ENCODE assay signal across 11 cellular contexts in the genomic region with DNA sequence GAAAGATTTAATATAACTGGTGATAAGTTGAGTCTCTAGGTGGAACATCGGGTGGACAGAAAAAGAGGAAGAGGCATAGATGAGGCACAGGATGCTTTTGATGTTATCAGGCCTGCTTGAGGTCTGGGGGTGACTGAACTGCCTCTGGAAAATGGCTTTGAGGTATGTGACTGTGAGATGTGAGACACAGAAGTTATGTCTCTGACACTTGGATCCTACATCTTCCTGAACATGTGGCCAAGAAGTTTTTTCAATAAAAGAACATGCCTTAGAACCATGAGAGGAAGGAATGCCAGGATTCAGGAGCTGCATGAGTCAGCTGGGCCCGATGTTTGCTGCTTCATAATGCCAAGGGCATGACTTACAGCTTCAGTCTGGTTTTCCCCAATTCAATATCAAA. TPM values are rescaled to one million over a fixed set of nuclear protein-coding genes. Genes with fewer than 3 reads are reported as not detected.
DNase-seq lines count a peak whose midpoint lies in the region; ATAC-seq and TF ChIP-seq lines count a peak whose summit lies in the region.
"Had no signal": no experiment of that assay in that cellular context is flagged by ENCODE, and none has a peak within 500 bp of the region (broad histone marks: within the 10 kb centered on the region; RNA-seq: fewer than 3 reads in every experiment).

No MANE protein-coding gene starts in this region.

- no peaks in the 10 kb centered on the region for H3K36me3 Mint-ChIP-seq in activated T-cell treated with anti-CD3 and anti-CD28 coated beads, Interleukin-2, amount 50 U/mL, for 24 hours (ENCODE audit: low read depth)
- no peaks in the 10 kb centered on the region for H3K36me3 Mint-ChIP-seq in CD4-positive, alpha-beta memory T cell

- H3K79me2 ChIP-seq in smooth muscle cell (ENCODE audit: low read depth): no peaks in the 10 kb centered on the region

- H4K20me1 ChIP-seq in smooth muscle cell (ENCODE audit: low read depth): no peaks in the 10 kb centered on the region

- H3K27ac ChIP-seq in RWPE1 (no peak overlapping the region), smooth muscle cell (ENCODE audit: low read depth) (peak overlapping the region; percentile 49)
- no peak overlapping the region for H3K27ac ChIP-seq in CD4-positive, alpha-beta memory T cell (ENCODE audit: low read depth, low read length)
- H3K27ac ChIP-seq: gastroesophageal sphincter, SJCRH30 had no signal

- peaks cover 9% of the 10 kb centered on the region for H3F3A ChIP-seq in smooth muscle cell (ENCODE audit: low read depth)

- H3K4me3 Mint-ChIP-seq in activated T-cell treated with anti-CD3 and anti-CD28 coated beads, Interleukin-2, amount 50 U/mL, for 24 hours: peak overlapping the region; percentile 35
- no peak overlapping the region for H3K4me3 Mint-ChIP-seq in CD4-positive, alpha-beta memory T cell

- peaks cover 52% of the 10 kb centered on the region for H3K4me1 Mint-ChIP-seq in activated T-cell treated with anti-CD3 and anti-CD28 coated beads, Interleukin-2, amount 50 U/mL, for 24 hours (ENCODE audit: low read depth)
- peaks cover 6 to 32% (median 22%) of the 10 kb centered on the region in 4 donors for H3K4me1 Mint-ChIP-seq in CD4-positive, alpha-beta memory T cell

- H3K4me2 ChIP-seq in smooth muscle cell: no peak overlapping the region

- no peaks in the 10 kb centered on the region for H3K36me3 ChIP-seq in smooth muscle cell (ENCODE audit: low read depth)
- H3K36me3 ChIP-seq in CD4-positive, alpha-beta memory T cell (ENCODE audit: insufficient read depth, low read length): no peaks in the 10 kb centered on the region
- H3K36me3 ChIP-seq: gastroesophageal sphincter, SJCRH30 had no signal

- H3K4me3 ChIP-seq in smooth muscle cell: no peak overlapping the region
- H3K4me3 ChIP-seq in CD4-positive, alpha-beta memory T cell (ENCODE audit: low read length in 2 of 2): no peak overlapping the region
- H3K4me3 ChIP-seq: gastroesophageal sphincter, SJCRH30 had no signal

- H3K9me3 Mint-ChIP-seq in activated T-cell treated with anti-CD3 and anti-CD28 coated beads, Interleukin-2, amount 50 U/mL, for 24 hours: no peaks in the 10 kb centered on the region
- no peaks in the 10 kb centered on the region for H3K9me3 Mint-ChIP-seq in CD4-positive, alpha-beta memory T cell

- TF ChIP-seq CTCF in RWPE1 (conservative IDR thresholded peaks at IDR 0.05; ENCODE audit: low read depth) (no peak), smooth muscle cell (IDR thresholded peaks at IDR 0.05; ENCODE audit: borderline replicate concordance, insufficient read depth, poor library complexity, severe bottlenecking) (no peak)

- no peak for DNase-seq in activated T-cell treated with anti-CD3 and anti-CD28 coated beads, Interleukin-2, amount 50 U/mL, for 24 hours
- no peak for DNase-seq in activated T-cell treated with anti-CD3 and anti-CD28 coated beads, Interleukin-2, amount 50 U/mL, for 48 hours
- DNase-seq in RWPE1 (ENCODE audit: low spot score) (peak; percentile 43), dermis blood vessel endothelial cell (peak; percentile 66), smooth muscle cell (lab: John Stamatoyannopoulos, UW; ENCODE audit: unreplicated experiment) (no peak), DMS79 (lab: John Stamatoyannopoulos, UW) (no peak)
- DNase-seq in CD4-positive, alpha-beta memory T cell: no peak
- DNase-seq: activated effector memory CD4-positive, alpha-beta T cell treated with Interleukin-2 at 50 U/mL for 16 hours; SJCRH30 had no signal

- intact Hi-C loops in CD4-positive, alpha-beta memory T cell (cut with micrococcal nuclease): loop anchor here (2.0 to 10.0 kb wide), 2 partner anchors 1095 to 1123 kb away; a partner anchor contains a TSS

- no peak overlapping the region for H2AFZ ChIP-seq in smooth muscle cell (ENCODE audit: low read depth)

- CTCF ChIA-PET in RWPE1 (lab: Yijun Ruan, JAX): interaction anchor here (0.5 to 0.7 kb wide), 2 partner anchors 150 to 965 kb away, joined by 3 read pairs; no protein-coding TSS in a partner anchor
- CTCF ChIA-PET in CD4-positive, alpha-beta memory T cell (lab: Charles Lee; ENCODE audit: partially characterized antibody): interaction anchor here (1.0 to 4.5 kb wide), 9 partner anchors 11 to 1130 kb away, joined by 3 to 44 read pairs (median 4); a partner anchor contains a TSS

- H3K9ac ChIP-seq in smooth muscle cell (ENCODE audit: low read depth): no peak overlapping the region

- ATAC-seq in GM18907 (IDR thresholded peaks at IDR 0.05; ENCODE audit: unreplicated experiment): no peak
- ATAC-seq: gastroesophageal sphincter had no signal

- POLR2A ChIA-PET in RWPE1 (lab: Yijun Ruan, JAX; ENCODE audit: low non-redundant PET): no interaction called here
- POLR2A ChIA-PET in CD4-positive, alpha-beta memory T cell (lab: Charles Lee; ENCODE audit: partially characterized antibody): interaction anchor here (1.0 kb wide), 1 partner anchor 11 kb away, joined by 3 read pairs; no protein-coding TSS in a partner anchor

- H3K27me3 Mint-ChIP-seq in activated T-cell treated with anti-CD3 and anti-CD28 coated beads, Interleukin-2, amount 50 U/mL, for 24 hours: no peaks in the 10 kb centered on the region
- no peaks in the 10 kb centered on the region for H3K27me3 Mint-ChIP-seq in CD4-positive, alpha-beta memory T cell

- 38% methylated on average over 2 of the region's 2 CpGs for WGBS in smooth muscle cell (ENCODE audit: low lambda C conversion rate)

- peak overlapping the region; percentile 96 for H3K27ac Mint-ChIP-seq in activated T-cell treated with anti-CD3 and anti-CD28 coated beads, Interleukin-2, amount 50 U/mL, for 24 hours
- H3K27ac Mint-ChIP-seq in CD4-positive, alpha-beta memory T cell: peak overlapping the region in 1 of 7 donors; percentile 48

- no peaks in the 10 kb centered on the region for H3K27me3 ChIP-seq in smooth muscle cell (ENCODE audit: low read depth)
- no peaks in the 10 kb centered on the region for H3K27me3 ChIP-seq in CD4-positive, alpha-beta memory T cell (ENCODE audit: insufficient read depth, low read length)
- H3K27me3 ChIP-seq: gastroesophageal sphincter, SJCRH30 had no signal

- H3K4me1 ChIP-seq in smooth muscle cell (ENCODE audit: low read depth): no peaks in the 10 kb centered on the region
- peaks cover 7% of the 10 kb centered on the region for H3K4me1 ChIP-seq in CD4-positive, alpha-beta memory T cell (ENCODE audit: insufficient read depth, low read length)
- H3K4me1 ChIP-seq: gastroesophageal sphincter, SJCRH30 had no signal

- H3K9me3 ChIP-seq in smooth muscle cell (replicated peaks; ENCODE audit: low read depth): no peaks in the 10 kb centered on the region
- no peaks in the 10 kb centered on the region for H3K9me3 ChIP-seq in CD4-positive, alpha-beta memory T cell (ENCODE audit: control insufficient read depth in 1 of 2, low read length in 2 of 2)
- H3K9me3 ChIP-seq: gastroesophageal sphincter, SJCRH30 had no signal

RNA-seq across cellular contexts. Expression of a gene that starts 11.5 kb away (rescaled TPM):
- total RNA-seq in dermis blood vessel endothelial cell (not detected in 2 replicates), smooth muscle cell (1.2 and 3.8 TPM in 2 replicates)
- polyA plus RNA-seq in smooth muscle cell: 0.43 and 0.87 TPM in 2 replicates
- 1 to 10 TPM; 7.8 to 8.1 TPM for total RNA-seq in CD4-positive, alpha-beta memory T cell
- polyA plus RNA-seq in CD4-positive, alpha-beta memory T cell: 1 to 10 TPM; 2.9 to 8.0 TPM
- total RNA-seq: SJCRH30 had no signal

Comparison
In these comparisons a context has a peak if more than half of its experiments do, and no peak if none do; other contexts are left out.
1. DNase-seq: peak in RWPE1 (single experiment) and dermis blood vessel endothelial cell (single experiment); none in activated T-cell treated with anti-CD3 and anti-CD28 coated beads, Interleukin-2, amount 50 U/mL, for 24 hours (single experiment), activated T-cell treated with anti-CD3 and anti-CD28 coated beads, Interleukin-2, amount 50 U/mL, for 48 hours (0 of 2), smooth muscle cell (single experiment), CD4-positive, alpha-beta memory T cell (0 of 5) and DMS79 (single experiment).